ENCODE assay signal across 8 cellular contexts in genomic region chr16:74296120-74296464, GRCh38. TPM values are rescaled to one million over a fixed set of nuclear protein-coding genes. Genes with fewer than 3 reads are reported as not detected.
A peak's percentile ranks its signal among the peaks of the same experiment; 100 is the strongest.
DNase-seq lines count a peak whose midpoint lies in the region; ATAC-seq and TF ChIP-seq lines count a peak whose summit lies in the region.

No MANE protein-coding gene starts in this region.

- TF ChIP-seq POLR2A in HCT116 (IDR thresholded peaks at IDR 0.05; ENCODE audit: borderline replicate concordance, extremely low read depth, insufficient read depth, insufficient read length): no peak

- peaks cover 3% of the 10 kb centered on the region for H3K9me3 Mint-ChIP-seq in nephron

- H3K9me2 ChIP-seq in HCT116 (ENCODE audit: insufficient read depth): no peaks in the 10 kb centered on the region

- H4K20me1 ChIP-seq in HCT116 (ENCODE audit: insufficient read depth): peaks cover 3% of the 10 kb centered on the region; the same call in 1 of the 2 replicates

- H3K27me3 ChIP-seq in HCT116 (ENCODE audit: insufficient read depth, low read length) (no peaks in the 10 kb centered on the region), NT2/D1 (ENCODE audit: insufficient read depth, insufficient read length) (no peaks in the 10 kb centered on the region), ectodermal cell (ENCODE audit: control insufficient read depth, insufficient read depth, low read length, poor library complexity, severe bottlenecking) (no peaks in the 10 kb centered on the region)

- ATAC-seq in GM18517 (IDR thresholded peaks at IDR 0.05; ENCODE audit: unreplicated experiment): peak; percentile 11
- peak; percentile 28 for ATAC-seq in HCT116

- intact Hi-C loops in HCT116 (cut with micrococcal nuclease): no loop called here

- WGBS in ectodermal cell, 2 experiments: 31 to 49% methylated on average over 10 of the region's 10 CpGs

- peaks cover 25% of the 10 kb centered on the region for H3K36me3 Mint-ChIP-seq in nephron (ENCODE audit: low read depth)

- RAD21 ChIA-PET in HCT116 (lab: Charles Lee; ENCODE audit: low non-redundant PET in 1 of 2, low total read pairs in 2 of 2, uncharacterized antibody in 2 of 2, unreplicated experiment in 2 of 2): no interaction called here

- H3K4me1 ChIP-seq in HCT116 (ENCODE audit: control insufficient read depth in 1 of 2, insufficient read depth in 2 of 2, low read length in 2 of 2): peaks cover 9 to 21% of the 10 kb centered on the region in 2 experiments; a peak in 3 of 4 replicates
- peaks cover 3% of the 10 kb centered on the region for H3K4me1 ChIP-seq in NT2/D1 (ENCODE audit: insufficient read depth, insufficient read length)
- peaks cover 4% of the 10 kb centered on the region for H3K4me1 ChIP-seq in ectodermal cell (ENCODE audit: control insufficient read depth, insufficient read depth, low read length)

- H3K9me3 ChIP-seq in HCT116 (ENCODE audit: control insufficient read depth in 1 of 2, insufficient read depth in 1 of 2, low read depth in 1 of 2, low read length in 2 of 2) (no peaks in the 10 kb centered on the region), NT2/D1 (ENCODE audit: insufficient read depth, low read length) (peaks cover 14% of the 10 kb centered on the region), ectodermal cell (ENCODE audit: control insufficient read depth, low read length) (no peaks in the 10 kb centered on the region)

- H3K27me3 Mint-ChIP-seq in nephron (ENCODE audit: low read depth): no peaks in the 10 kb centered on the region

- peak overlapping the region; percentile 70 for H3K4me2 ChIP-seq in HCT116 (ENCODE audit: low read length)

- peaks cover 13% of the 10 kb centered on the region for H3K4me1 Mint-ChIP-seq in nephron

- DNase-seq in HCT116 (ENCODE audit: low read depth, low spot score): no peak
- DNase-seq in NT2/D1 (ENCODE audit: low read depth, low spot score): no peak
- no peak for DNase-seq in NCI-H748 (lab: John Stamatoyannopoulos, UW; ENCODE audit: unreplicated experiment)
- DNase-seq in NCI-H1417 treated with DMSO at 0.1 percent for 48 hours (lab: John Stamatoyannopoulos, UW): no peak
- no peak for DNase-seq in NCI-H524 (lab: John Stamatoyannopoulos, UW)

- H3K27ac Mint-ChIP-seq in nephron: peak overlapping the region; percentile 89 to 97 (median 95)

- H3K36me3 ChIP-seq in HCT116 (ENCODE audit: control insufficient read depth in 1 of 2, insufficient read depth in 2 of 2, low read length in 2 of 2) (peaks cover 19 to 31% of the 10 kb centered on the region in 2 experiments), NT2/D1 (ENCODE audit: insufficient read depth, insufficient read length, low read length) (peaks cover 35% of the 10 kb centered on the region), ectodermal cell (ENCODE audit: control insufficient read depth, insufficient read depth, low read length) (peaks cover 14% of the 10 kb centered on the region)

- H3K9ac ChIP-seq in HCT116 (ENCODE audit: low read length) (peak overlapping the region; percentile 96), NT2/D1 (ENCODE audit: insufficient read length, low read depth) (peak overlapping the region; percentile 99)

- CTCF ChIA-PET in HCT116 (lab: Charles Lee): no interaction called here

- H3K4me3 ChIP-seq in HCT116 (replicated peaks in 1 of 2; ENCODE audit: low read depth in 1 of 2, low read length in 2 of 2): peak overlapping the region; percentile 96 to 97
- peak overlapping the region; percentile 99 for H3K4me3 ChIP-seq in NT2/D1 (ENCODE audit: insufficient read length, low read depth)
- H3K4me3 ChIP-seq in ectodermal cell (ENCODE audit: insufficient read depth, low read depth, low read length): peak overlapping the region; percentile 89

- no peak overlapping the region for H2AFZ ChIP-seq in HCT116 (ENCODE audit: low read depth, low read length, poor library complexity, severe bottlenecking)

- TF ChIP-seq CTCF in HCT116 (IDR thresholded peaks at IDR 0.05 in 2 of 3, conservative IDR thresholded peaks at IDR 0.05 in 1 of 3; ENCODE audit: borderline replicate concordance in 1 of 3, insufficient read depth in 1 of 3, low read depth in 2 of 3, low read length in 2 of 3) (no peak), nephron (IDR thresholded peaks at IDR 0.05; ENCODE audit: unreplicated experiment in 3 of 3) (no peak)

- POLR2A ChIA-PET in HCT116 (lab: Charles Lee): interaction anchor here (1.2 kb wide), 1 partner anchor 23 kb away, joined by 3 read pairs; no protein-coding TSS in a partner anchor

- H3K4me3 Mint-ChIP-seq in nephron: peak overlapping the region; percentile 90 to 97 (median 90)

- H3K27ac ChIP-seq in HCT116 (ENCODE audit: low read depth, low read length) (peak overlapping the region; percentile 90), ectodermal cell (ENCODE audit: insufficient read depth, low read depth, low read length, poor library complexity, severe bottlenecking) (peak overlapping the region; percentile 38)

- peaks cover 48% of the 10 kb centered on the region for H3K79me2 ChIP-seq in HCT116 (ENCODE audit: insufficient read depth, low read length)

- BruUV-seq in HCT116 (replicated peaks; lab: Mats Ljungman, UMichigan): TSS peak; percentile 79

- no peak for TF ChIP-seq RAD21 in HCT116 (IDR thresholded peaks at IDR 0.05; ENCODE audit: low read depth)

TF ChIP-seq in HCT116, 20 proteins besides CTCF, POLR2A, EP300 and RAD21:
- TF ChIP-seq CEBPB (IDR thresholded peaks at IDR 0.05; ENCODE audit: low read depth) (peak; percentile 35; the same call in 1 of the 2 replicates), TCF7L2 (IDR thresholded peaks at IDR 0.05; ENCODE audit: borderline replicate concordance, extremely low read depth, insufficient read depth, insufficient read length) (no peak), JUND (IDR thresholded peaks at IDR 0.05) (no peak; the same call in 1 of the 2 replicates)
TF ChIP-seq in HCT116: peak in this region for 1.

RNA-seq across cellular contexts. Expression of gene PSMD7, which starts 0.5 kb away (rescaled TPM):
- total RNA-seq in HCT116 (2021; ENCODE audit: unreplicated experiment): 109 TPM
- polyA plus RNA-seq in HCT116 (2012): 125 and 135 TPM in 2 replicates
- polyA plus RNA-seq in ectodermal cell (2013, experiment 1 of 4): 131 TPM
- 128 TPM for polyA plus RNA-seq in ectodermal cell (2013, experiment 2 of 4)
- polyA plus RNA-seq in ectodermal cell (2013, experiment 3 of 4): 92.3 TPM
- 104 TPM for polyA plus RNA-seq in ectodermal cell (2013, experiment 4 of 4)
